In the genomic region with DNA sequence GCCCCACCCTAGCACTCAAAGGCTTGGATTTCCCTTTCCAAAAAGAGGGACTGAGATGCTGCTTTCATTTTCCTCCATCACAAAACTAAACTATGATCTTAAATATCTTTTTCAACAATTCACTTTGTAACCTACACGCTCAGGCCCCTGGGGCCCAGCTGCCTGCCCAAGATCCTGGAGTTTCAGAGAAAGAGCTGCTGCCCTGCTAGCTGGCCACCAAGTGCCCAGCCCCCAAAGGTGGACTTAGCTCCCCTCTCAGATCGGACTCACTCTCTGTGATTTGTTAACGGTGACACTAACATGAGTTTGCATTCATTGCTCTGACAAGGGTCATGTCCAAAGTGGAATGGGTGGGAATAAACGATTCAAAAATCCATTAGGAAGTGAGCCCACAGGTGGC, we compare ENCODE assay signal across 26 cellular contexts.
"Had no signal": no experiment of that assay in that cellular context is flagged by ENCODE, and none has a peak within 500 bp of the region (broad histone marks: within the 10 kb centered on the region; RNA-seq: fewer than 3 reads in every experiment).

No MANE protein-coding gene starts in this region.

- H3K79me2 ChIP-seq: hepatocyte had no signal

- FAIRE-seq: colon, small intestine had no signal

- H3K36me3 ChIP-seq: gastroesophageal sphincter, prostate gland, thyroid gland, upper lobe of right lung had no signal

- H3K9me3 Mint-ChIP-seq: activated naive CD4-positive, alpha-beta T cell treated with anti-CD3 and anti-CD28 coated beads, Interleukin-2, amount 50 U/mL, for 72 hours; central memory CD8-positive, alpha-beta T cell; effector memory CD8-positive, alpha-beta T cell; naive thymus-derived CD4-positive, alpha-beta T cell; stimulated activated memory B cell treated with anti-CD40 and anti-IgM and Interleukin-4, amounts not matched to agents 10 μg/mL and 1 μg/mL and 100 μg/mL, for 72 hours; stimulated activated naive CD8-positive, alpha-beta T cell treated with anti-CD3 and anti-CD28 coated beads, Interleukin-15, amount 100 ng/mL, for 72 hours; T-helper 1 cell treated with Interleukin-12 subunit alpha and Interleukin-12 subunit beta and Interleukin-4 antibody, amounts not matched to agents 30 μg/mL and 1 μg/mL, for 36 hours; WTC11 had no signal

- H3K4me1 ChIP-seq: prostate gland, upper lobe of right lung had no signal

- H3K9me3 ChIP-seq: gastroesophageal sphincter, prostate gland, thyroid gland, upper lobe of right lung had no signal

- H3K27me3 Mint-ChIP-seq: central memory CD8-positive, alpha-beta T cell had no signal

- H3K4me3 Mint-ChIP-seq: activated CD8-positive, alpha-beta memory T cell treated with anti-CD3 and anti-CD28 coated beads, Interleukin-2, amount 10 ng/mL, durations not matched to agents 7 days and 5 days; activated CD8-positive, alpha-beta T cell treated with anti-CD3 and anti-CD28 coated beads, Interleukin-2, amount 10 ng/mL, durations not matched to agents 7 days and 5 days; central memory CD8-positive, alpha-beta T cell; effector memory CD8-positive, alpha-beta T cell; naive thymus-derived CD4-positive, alpha-beta T cell; stimulated activated memory B cell treated with anti-CD40 and anti-IgM and Interleukin-4, amounts not matched to agents 10 μg/mL and 1 μg/mL and 100 μg/mL, for 72 hours; stimulated activated naive CD8-positive, alpha-beta T cell treated with anti-CD3 and anti-CD28 coated beads, Interleukin-15, amount 100 ng/mL, for 72 hours; T-helper 1 cell treated with Interleukin-12 subunit alpha and Interleukin-12 subunit beta and Interleukin-4 antibody, amounts not matched to agents 30 μg/mL and 1 μg/mL, for 36 hours; WTC11 had no signal

- H3K4me2 ChIP-seq: hepatocyte had no signal

- H3K27me3 ChIP-seq: gastroesophageal sphincter, hepatocyte, thyroid gland, upper lobe of right lung had no signal

- H3K27ac ChIP-seq: gastroesophageal sphincter, hepatocyte, prostate gland, thyroid gland, upper lobe of right lung had no signal

- H3K27ac Mint-ChIP-seq: activated CD8-positive, alpha-beta memory T cell treated with anti-CD3 and anti-CD28 coated beads, Interleukin-2, amount 10 ng/mL, durations not matched to agents 7 days and 5 days; effector memory CD8-positive, alpha-beta T cell; stimulated activated naive CD8-positive, alpha-beta T cell treated with anti-CD3 and anti-CD28 coated beads, Interleukin-15, amount 100 ng/mL, for 72 hours; T-helper 1 cell treated with Interleukin-12 subunit alpha and Interleukin-12 subunit beta and Interleukin-4 antibody, amounts not matched to agents 30 μg/mL and 1 μg/mL, for 36 hours; WTC11 had no signal

- H3K4me3 ChIP-seq: gastroesophageal sphincter, hepatocyte, prostate gland, thyroid gland, upper lobe of right lung had no signal

- H2AFZ ChIP-seq: hepatocyte had no signal

- H3K36me3 Mint-ChIP-seq: activated CD8-positive, alpha-beta memory T cell treated with anti-CD3 and anti-CD28 coated beads, Interleukin-2, amount 10 ng/mL, durations not matched to agents 7 days and 5 days; activated naive CD4-positive, alpha-beta T cell treated with anti-CD3 and anti-CD28 coated beads, Interleukin-2, amount 50 U/mL, for 72 hours; naive thymus-derived CD4-positive, alpha-beta T cell; stimulated activated memory B cell treated with anti-CD40 and anti-IgM and Interleukin-4, amounts not matched to agents 10 μg/mL and 1 μg/mL and 100 μg/mL, for 72 hours; WTC11 had no signal

- H3K4me1 Mint-ChIP-seq: central memory CD8-positive, alpha-beta T cell; WTC11 had no signal

- DNase-seq: activated CD4-positive, alpha-beta T cell treated with anti-CD3 and anti-CD28 coated beads for 1 hour; activated CD4-positive, alpha-beta T cell treated with anti-CD3 and anti-CD28 coated beads, Interleukin-2, amount 50 U/mL, for 1 hour; activated CD8-positive, alpha-beta memory T cell treated with anti-CD3 and anti-CD28 coated beads, Interleukin-2, amount 10 ng/mL, durations not matched to agents 7 days and 5 days; activated CD8-positive, alpha-beta T cell treated with anti-CD3 and anti-CD28 coated beads, Interleukin-2, amount 10 ng/mL, durations not matched to agents 7 days and 5 days; activated naive CD4-positive, alpha-beta T cell; activated T-cell treated with anti-CD3 and anti-CD28 coated beads, Interleukin-2, amount 50 U/mL, for 48 hours; effector memory CD8-positive, alpha-beta T cell; islet precursor cell; midbrain; retina; small intestine; stimulated activated CD4-positive, alpha-beta T cell treated with anti-CD3 and anti-CD28 coated beads, Interleukin-4, amount 100 ng/mL, for 24 hours; stimulated activated naive CD8-positive, alpha-beta T cell treated with anti-CD3 and anti-CD28 coated beads, Interleukin-15, amount 100 ng/mL, for 72 hours; SW 1271; thyroid gland; upper lobe of right lung had no signal
